ENCODE assay signal across 18 cellular contexts in genomic region chr10:70109064-70109729, GRCh38. TPM values are rescaled to one million over a fixed set of nuclear protein-coding genes. Genes with fewer than 3 reads are reported as not detected.
DNase-seq lines count a peak whose midpoint lies in the region; ATAC-seq and TF ChIP-seq lines count a peak whose summit lies in the region.
"Had no signal": no experiment of that assay in that cellular context is flagged by ENCODE, and none has a peak within 500 bp of the region (broad histone marks: within the 10 kb centered on the region; RNA-seq: fewer than 3 reads in every experiment).

No MANE protein-coding gene starts in this region.

- H3K27me3 Mint-ChIP-seq in stimulated activated naive B cell treated with anti-CD40 and anti-IgM and Interleukin-4, amounts not matched to agents 10 μg/mL and 1 μg/mL and 100 μg/mL, for 72 hours, result no peaks in the 10 kb centered on the region
- no peaks in the 10 kb centered on the region for H3K27me3 Mint-ChIP-seq in mesothelial cell of epicardium (ENCODE audit: low read depth)

- TF ChIP-seq POLR2A in body of pancreas (IDR thresholded peaks at IDR 0.05) (no peak), right lobe of liver (IDR thresholded peaks at IDR 0.05) (peak; percentile 15)

- no peak for ATAC-seq in body of pancreas
- peak; percentile 89 to 92 (median 91) for ATAC-seq in right lobe of liver
- ATAC-seq in stimulated activated naive B cell treated with anti-CD40 and anti-IgM and Interleukin-4, amounts not matched to agents 10 μg/mL and 1 μg/mL and 100 μg/mL, for 72 hours (replicated peaks), result no peak
- ATAC-seq in HG02798 (IDR thresholded peaks at IDR 0.05; ENCODE audit: poor library complexity, unreplicated experiment), result no peak

- H3K4me3 ChIP-seq in body of pancreas (no peak overlapping the region), right lobe of liver (peak overlapping the region in 2 of 3 donors; percentile 36 to 63)
- H3K4me3 ChIP-seq: PC-9 had no signal

- H3K27me3 ChIP-seq in body of pancreas (no peaks in the 10 kb centered on the region), right lobe of liver (no peaks in the 10 kb centered on the region)

- H3K27ac Mint-ChIP-seq in stimulated activated naive B cell treated with anti-CD40 and anti-IgM and Interleukin-4, amounts not matched to agents 10 μg/mL and 1 μg/mL and 100 μg/mL, for 72 hours, result peak overlapping the region; percentile 14
- H3K27ac Mint-ChIP-seq in mesothelial cell of epicardium, result no peak overlapping the region
- H3K27ac Mint-ChIP-seq: H9 had no signal

- no peaks in the 10 kb centered on the region for H3K9me3 Mint-ChIP-seq in stimulated activated naive B cell treated with anti-CD40 and anti-IgM and Interleukin-4, amounts not matched to agents 10 μg/mL and 1 μg/mL and 100 μg/mL, for 72 hours
- H3K9me3 Mint-ChIP-seq in mesothelial cell of epicardium, result no peaks in the 10 kb centered on the region
- H3K9me3 Mint-ChIP-seq: H9 had no signal

- peaks cover 6% of the 10 kb centered on the region for H3K4me1 ChIP-seq in body of pancreas
- peaks cover 0 to 22% (median 5%) of the 10 kb centered on the region in 4 donors for H3K4me1 ChIP-seq in right lobe of liver

- no peaks in the 10 kb centered on the region for H3K9me3 ChIP-seq in body of pancreas
- H3K9me3 ChIP-seq in right lobe of liver, result no peaks in the 10 kb centered on the region
- H3K9me3 ChIP-seq: Caco-2 had no signal

- no peak overlapping the region for H3K4me3 Mint-ChIP-seq in stimulated activated naive B cell treated with anti-CD40 and anti-IgM and Interleukin-4, amounts not matched to agents 10 μg/mL and 1 μg/mL and 100 μg/mL, for 72 hours
- no peak overlapping the region for H3K4me3 Mint-ChIP-seq in mesothelial cell of epicardium
- H3K4me3 Mint-ChIP-seq: CD14-positive monocyte, H9 had no signal

- no peak overlapping the region for H3K27ac ChIP-seq in body of pancreas
- peak overlapping the region in 2 of 3 donors; percentile 59 to 64 for H3K27ac ChIP-seq in right lobe of liver
- H3K27ac ChIP-seq: PC-9 had no signal

- intact Hi-C loops in body of pancreas (cut with DNase I), result no loop called here
- intact Hi-C loops in right lobe of liver (cut with DNase I), result no loop called here
- intact Hi-C loops in posterior vena cava (cut with DNase I), result loop anchor here in 1 of 2 donors (5.0 kb wide), 1 partner anchor 213 kb away; no protein-coding TSS in a partner anchor

- 86 to 88% methylated on average over 16 to 18 of the region's 18 CpGs for WGBS in body of pancreas, 2 donors
- WGBS in right lobe of liver (ENCODE audit: insufficient coverage, low coverage, low lambda C conversion rate, missing lambda C conversion rate), result 20% methylated on average over 6 of the region's 18 CpGs

- DNase-seq in G401 (ENCODE audit: low spot score) (peak; percentile 74), body of pancreas (peak in 3 of 4 donors; percentile 34 to 58 (median 45)), right lobe of liver (peak; percentile 50 to 82 (median 81)), mesothelial cell of epicardium (ENCODE audit: low spot score in 2 of 2, unreplicated experiment in 2 of 2) (no peak), posterior vena cava (ENCODE audit: low spot score) (no peak)
- no peak for DNase-seq in stimulated activated naive B cell treated with anti-CD40 and anti-IgM and Interleukin-4, amounts not matched to agents 10 μg/mL and 1 μg/mL and 100 μg/mL, for 72 hours
- DNase-seq: ACHN, AML-193, Caco-2, DMS79, H9, KG1, NCI-H1417 treated with DMSO at 0.1 percent for 48 hours, NCI-H2029, NCI-H2171, PC-9 had no signal

- peaks cover 0 to 8% of the 10 kb centered on the region in 2 donors for H3K36me3 ChIP-seq in body of pancreas (replicated peaks in 1 of 2; ENCODE audit: insufficient read depth in 1 of 2, low read depth in 2 of 2)
- peaks cover 0 to 27% (median 10%) of the 10 kb centered on the region in 4 donors for H3K36me3 ChIP-seq in right lobe of liver

- peaks cover 5% of the 10 kb centered on the region in 2 donors for H3K4me1 Mint-ChIP-seq in stimulated activated naive B cell treated with anti-CD40 and anti-IgM and Interleukin-4, amounts not matched to agents 10 μg/mL and 1 μg/mL and 100 μg/mL, for 72 hours
- H3K4me1 Mint-ChIP-seq in mesothelial cell of epicardium, result no peaks in the 10 kb centered on the region

- peaks cover 20 to 24% of the 10 kb centered on the region in 2 donors for H3K36me3 Mint-ChIP-seq in stimulated activated naive B cell treated with anti-CD40 and anti-IgM and Interleukin-4, amounts not matched to agents 10 μg/mL and 1 μg/mL and 100 μg/mL, for 72 hours
- peaks cover 31% of the 10 kb centered on the region for H3K36me3 Mint-ChIP-seq in mesothelial cell of epicardium

- no peak for TF ChIP-seq CTCF in body of pancreas (IDR thresholded peaks at IDR 0.05)
- TF ChIP-seq CTCF in right lobe of liver (IDR thresholded peaks at IDR 0.05), result no peak
- TF ChIP-seq CTCF in mesothelial cell of epicardium (IDR thresholded peaks at IDR 0.05; ENCODE audit: unreplicated experiment), result no peak

- in situ Hi-C loops in G401 (cut with HindIII; ENCODE audit: low sequenced_read_pairs), result no loop called here

RNA-seq across cellular contexts. Expression of gene AIFM2, which starts 23.4 kb away (rescaled TPM):
- total RNA-seq in G401 (2014; rRNA removed; shearing (Covaris generic)), result 0.74 and 0.78 TPM in 2 replicates
- total RNA-seq in body of pancreas (10 to 100 TPM in 1 of 2 donors, 1 to 10 TPM in 1; 4.2 to 12.2 TPM), right lobe of liver (10 to 100 TPM; 11.4 to 23.3 (median 18.2) TPM), mesothelial cell of epicardium (9.5 to 10.4 TPM (median 9.9 TPM) in 3 replicates), posterior vena cava (10 to 100 TPM in 1 of 2 donors, 1 to 10 TPM in 1; 9.6 to 12.6 TPM)

RNA-seq across cellular contexts. Expression of gene TYSND1, which starts 37.3 kb away (rescaled TPM):
- 29.9 and 30.4 TPM in 2 replicates for total RNA-seq in G401 (2014; rRNA removed; shearing (Covaris generic))
- 10 to 100 TPM; 16.2 to 17.6 TPM for total RNA-seq in body of pancreas
- 10 to 100 TPM in 2 of 6 experiments, 1 to 10 TPM in 4; 5.3 to 11.1 (median 8.2) TPM for total RNA-seq in right lobe of liver
- 19.2 to 20.9 TPM (median 19.9 TPM) in 3 replicates for total RNA-seq in mesothelial cell of epicardium
- total RNA-seq in posterior vena cava, result 1 to 10 TPM; 5.3 to 6.3 TPM

RNA-seq across cellular contexts. Expression of gene MACROH2A2, which starts 56.6 kb away (rescaled TPM):
- total RNA-seq in G401 (2014; rRNA removed; shearing (Covaris generic)), result 83.1 and 100 TPM in 2 replicates
- total RNA-seq in body of pancreas, result 10 to 100 TPM in 1 of 2 donors, under 1 TPM in 1; 0.99 to 10.6 TPM
- total RNA-seq in right lobe of liver, result 10 to 100 TPM in 2 of 6 experiments, 1 to 10 TPM in 4; 2.0 to 12.1 (median 5.0) TPM
- total RNA-seq in mesothelial cell of epicardium, result 122 to 128 TPM (median 125 TPM) in 3 replicates
- 1 to 10 TPM; 5.6 to 6.9 TPM for total RNA-seq in posterior vena cava
- total RNA-seq: PC-9 had no signal

Comparison
In these comparisons a context has a peak if more than half of its experiments do, and no peak if none do; other contexts are left out.
1. DNase-seq: peak in G401 (single experiment), body of pancreas (3 of 4) and right lobe of liver (3 of 3); none in stimulated activated naive B cell treated with anti-CD40 and anti-IgM and Interleukin-4, amounts not matched to agents 10 μg/mL and 1 μg/mL and 100 μg/mL, for 72 hours (single experiment), mesothelial cell of epicardium (0 of 2) and posterior vena cava (single experiment).
2. ATAC-seq: peak in right lobe of liver (4 of 4); none in body of pancreas (single experiment), stimulated activated naive B cell treated with anti-CD40 and anti-IgM and Interleukin-4, amounts not matched to agents 10 μg/mL and 1 μg/mL and 100 μg/mL, for 72 hours (0 of 2) and HG02798 (single experiment).
3. H3K27ac ChIP-seq: peak in right lobe of liver (2 of 3); none in body of pancreas (0 of 4).
4. H3K4me3 ChIP-seq: peak in right lobe of liver (2 of 3); none in body of pancreas (0 of 2).